In genomic region chr5:170503970-170504525, GRCh38 we compare ENCODE assay signal across 10 cellular contexts. TPM values are rescaled to one million over a fixed set of nuclear protein-coding genes. Genes with fewer than 3 reads are reported as not detected.
A peak's percentile ranks its signal among the peaks of the same experiment; 100 is the strongest.
DNase-seq lines count a peak whose midpoint lies in the region; ATAC-seq and TF ChIP-seq lines count a peak whose summit lies in the region.
"Had no signal": no experiment of that assay in that cellular context is flagged by ENCODE, and none has a peak within 500 bp of the region (broad histone marks: within the 10 kb centered on the region; RNA-seq: fewer than 3 reads in every experiment).

Gene KCNIP1 (plus strand): TSS chr5:170504020.

- peak within 1 kb of the TSS; percentile 82 for H3K4me3 Mint-ChIP-seq in neural progenitor cell
- H3K4me3 Mint-ChIP-seq in CD4-positive, alpha-beta memory T cell, result peak within 1 kb of the TSS in 3 of 8 donors; percentile 3 to 41 (median 39)

- peaks cover 0 to 45% (median 7%) of the 10 kb centered on the region in 4 donors for H3K27me3 ChIP-seq in esophagus muscularis mucosa
- peaks cover 35% of the 10 kb centered on the region for H3K27me3 ChIP-seq in neural progenitor cell
- H3K27me3 ChIP-seq in CD4-positive, alpha-beta memory T cell (ENCODE audit: insufficient read depth, low read length), result peaks cover 11% of the 10 kb centered on the region
- H3K27me3 ChIP-seq in uterus, result no peaks in the 10 kb centered on the region

- peak within 1 kb of the TSS; percentile 98 for H2AFZ ChIP-seq in neural progenitor cell (replicated peaks)

- no peak for TF ChIP-seq EP300 in esophagus muscularis mucosa (IDR thresholded peaks at IDR 0.05)

- H3K27me3 Mint-ChIP-seq in neural progenitor cell (ENCODE audit: insufficient read depth, low read depth), result peaks cover 8% of the 10 kb centered on the region
- peaks cover 39 to 45% of the 10 kb centered on the region in 2 donors for H3K27me3 Mint-ChIP-seq in CD4-positive, alpha-beta memory T cell

- TF ChIP-seq CTCF in esophagus muscularis mucosa (IDR thresholded peaks at IDR 0.05) (no peak), neural progenitor cell (IDR thresholded peaks at IDR 0.05) (no peak), uterus (IDR thresholded peaks at IDR 0.05) (no peak)

- no peaks in the 10 kb centered on the region for H3K36me3 Mint-ChIP-seq in neural progenitor cell
- no peaks in the 10 kb centered on the region for H3K36me3 Mint-ChIP-seq in CD4-positive, alpha-beta memory T cell

- H3K4me1 ChIP-seq in esophagus muscularis mucosa (peaks cover 0 to 14% (median 10%) of the 10 kb centered on the region in 4 donors), neural progenitor cell (peaks cover 12% of the 10 kb centered on the region), uterus (no peaks in the 10 kb centered on the region)
- H3K4me1 ChIP-seq in CD4-positive, alpha-beta memory T cell (ENCODE audit: insufficient read depth, low read length), result no peaks in the 10 kb centered on the region

- no peaks in the 10 kb centered on the region for H3K9me3 ChIP-seq in esophagus muscularis mucosa
- no peaks in the 10 kb centered on the region for H3K9me3 ChIP-seq in neural progenitor cell (ENCODE audit: low read depth)
- H3K9me3 ChIP-seq in CD4-positive, alpha-beta memory T cell (ENCODE audit: control insufficient read depth in 1 of 2, low read length in 2 of 2), result no peaks in the 10 kb centered on the region
- H3K9me3 ChIP-seq in uterus, result no peaks in the 10 kb centered on the region

- intact Hi-C loops in esophagus muscularis mucosa (cut with DNase I) (no loop called here), uterus (cut with DNase I; ENCODE audit: low total_unique reads) (no loop called here)
- intact Hi-C loops in CD4-positive, alpha-beta memory T cell (cut with micrococcal nuclease), result no loop called here

- CTCF ChIA-PET in CD4-positive, alpha-beta memory T cell (lab: Charles Lee; ENCODE audit: partially characterized antibody), result no interaction called here

- ATAC-seq in activated CD4-positive, CD25-positive, alpha-beta regulatory T cell treated with anti-CD3 and anti-CD28 coated beads, Interleukin-2, amount 50 U/mL, for 24 hours, result no peak
- ATAC-seq in HG03571 (IDR thresholded peaks at IDR 0.05; ENCODE audit: unreplicated experiment), result no peak
- ATAC-seq: HCT116 had no signal

- DNase-seq in AG08396 (ENCODE audit: low spot score), result peak; percentile 41
- DNase-seq in NCI-H1105 treated with DMSO at 0.1 percent for 48 hours (lab: John Stamatoyannopoulos, UW), result peak; percentile 27
- DNase-seq in esophagus muscularis mucosa (ENCODE audit: extremely low spot score), result no peak
- DNase-seq in neural progenitor cell (ENCODE audit: low spot score), result peak; percentile 87
- no peak for DNase-seq in CD4-positive, alpha-beta memory T cell
- no peak for DNase-seq in uterus
- DNase-seq: GF-D8 had no signal

- peaks cover 37% of the 10 kb centered on the region for H3K4me1 Mint-ChIP-seq in neural progenitor cell
- peaks cover 0 to 3% (median 1%) of the 10 kb centered on the region in 4 donors for H3K4me1 Mint-ChIP-seq in CD4-positive, alpha-beta memory T cell

- H3K9ac ChIP-seq in neural progenitor cell, result no peak within 1 kb of the TSS

- no peaks in the 10 kb centered on the region for H3K36me3 ChIP-seq in esophagus muscularis mucosa
- no peaks in the 10 kb centered on the region for H3K36me3 ChIP-seq in neural progenitor cell
- no peaks in the 10 kb centered on the region for H3K36me3 ChIP-seq in CD4-positive, alpha-beta memory T cell (ENCODE audit: insufficient read depth, low read length)
- no peaks in the 10 kb centered on the region for H3K36me3 ChIP-seq in uterus

- no peaks in the 10 kb centered on the region for H4K20me1 ChIP-seq in neural progenitor cell (ENCODE audit: low read depth)

- POLR2A ChIA-PET in CD4-positive, alpha-beta memory T cell (lab: Charles Lee; ENCODE audit: partially characterized antibody), result no interaction called here

- H3F3A ChIP-seq in neural progenitor cell (ENCODE audit: low read depth), result peaks cover 9% of the 10 kb centered on the region

- peak within 1 kb of the TSS; percentile 72 for H3K27ac Mint-ChIP-seq in neural progenitor cell
- no peak within 1 kb of the TSS for H3K27ac Mint-ChIP-seq in CD4-positive, alpha-beta memory T cell

- H3K27ac ChIP-seq in esophagus muscularis mucosa (replicated peaks in 1 of 4) (no peak within 1 kb of the TSS), neural progenitor cell (no peak within 1 kb of the TSS), uterus (no peak within 1 kb of the TSS)
- H3K27ac ChIP-seq in CD4-positive, alpha-beta memory T cell (ENCODE audit: low read depth, low read length), result no peak within 1 kb of the TSS

- 8% methylated on average over 17 of the region's 63 CpGs for WGBS in esophagus muscularis mucosa

- H3K9me3 Mint-ChIP-seq in neural progenitor cell, result no peaks in the 10 kb centered on the region
- peaks cover 0 to 7% (median 4%) of the 10 kb centered on the region in 8 donors for H3K9me3 Mint-ChIP-seq in CD4-positive, alpha-beta memory T cell

- H3K4me3 ChIP-seq in esophagus muscularis mucosa (peak within 1 kb of the TSS; percentile 44 to 59 (median 50)), neural progenitor cell (peak within 1 kb of the TSS; percentile 56), uterus (no peak within 1 kb of the TSS)
- H3K4me3 ChIP-seq in CD4-positive, alpha-beta memory T cell (ENCODE audit: low read length in 2 of 2), result no peak within 1 kb of the TSS

- TF ChIP-seq POLR2A in esophagus muscularis mucosa (IDR thresholded peaks at IDR 0.05; ENCODE audit: low read depth), result no peak
- no peak for TF ChIP-seq POLR2A in uterus (IDR thresholded peaks at IDR 0.05)

- no peaks in the 10 kb centered on the region for H3K79me2 ChIP-seq in neural progenitor cell (ENCODE audit: low read depth)

- peak within 1 kb of the TSS; percentile 92 for H3K4me2 ChIP-seq in neural progenitor cell

RNA-seq across cellular contexts. Expression of gene KCNIP1, which starts in this region (rescaled TPM):
- 1 to 10 TPM in 1 of 4 donors, under 1 TPM in 1, not detected in 2; 0.97 to 1.7 TPM for total RNA-seq in esophagus muscularis mucosa
- 2.4 and 2.8 TPM in 2 replicates for total RNA-seq in neural progenitor cell (ENCODE audit: low replicate concordance)
- not detected for total RNA-seq in CD4-positive, alpha-beta memory T cell
- not detected for polyA plus RNA-seq in CD4-positive, alpha-beta memory T cell
- 1 to 10 TPM; 1.3 to 7.0 (median 3.9) TPM for total RNA-seq in uterus

Comparison
In these comparisons a context has a peak if more than half of its experiments do, and no peak if none do; other contexts are left out.
1. DNase-seq: peak in AG08396 (single experiment), NCI-H1105 treated with DMSO at 0.1 percent for 48 hours (single experiment) and neural progenitor cell (single experiment); none in esophagus muscularis mucosa (single experiment), CD4-positive, alpha-beta memory T cell (0 of 5) and uterus (0 of 2).
2. H3K4me3 ChIP-seq: peak in esophagus muscularis mucosa (4 of 4) and neural progenitor cell (single experiment); none in CD4-positive, alpha-beta memory T cell (0 of 2) and uterus (0 of 2).